In the genomic region with DNA sequence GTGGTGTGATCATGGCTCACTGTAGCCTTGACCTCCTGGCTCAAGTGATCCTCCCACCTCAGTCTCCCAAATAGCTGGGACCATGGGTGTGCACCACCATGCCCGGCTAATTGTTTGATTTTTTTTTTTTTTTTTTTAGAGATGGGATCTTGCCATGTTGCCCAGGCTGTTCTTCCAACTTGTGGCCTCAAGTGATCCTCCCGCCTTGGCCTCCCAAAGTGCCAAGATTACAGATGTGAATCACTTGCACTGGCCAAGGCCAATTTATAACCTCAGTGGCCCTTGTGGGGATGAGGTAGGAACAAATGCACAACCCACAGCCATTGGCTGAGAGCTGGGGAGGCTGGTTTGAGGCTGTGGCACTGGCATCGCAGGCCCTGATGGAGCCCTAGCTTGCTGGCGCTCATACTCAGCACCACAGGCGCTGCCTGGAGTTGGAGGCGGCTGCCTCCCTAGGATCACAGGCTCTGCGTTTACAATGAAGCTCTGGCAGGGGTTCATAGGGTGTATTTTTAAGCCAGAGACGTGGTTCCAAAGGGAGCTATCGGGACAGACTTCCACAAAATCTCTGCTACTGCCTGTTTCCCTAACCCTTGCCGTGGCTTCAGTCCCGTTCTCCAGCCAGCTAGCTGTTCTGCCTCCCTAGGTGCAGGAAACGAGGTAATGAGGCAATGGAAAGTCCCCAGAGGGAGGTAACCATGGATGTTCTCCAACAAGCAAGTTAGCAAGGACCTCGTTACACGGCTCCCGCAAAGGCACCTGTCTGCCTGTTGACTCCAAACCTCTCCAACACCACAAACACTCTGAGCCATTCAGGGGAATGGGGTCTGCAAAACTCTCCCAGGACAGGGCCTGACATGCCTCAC, we compare ENCODE assay signal across 16 cellular contexts. TPM values are rescaled to one million over a fixed set of nuclear protein-coding genes. Genes with fewer than 3 reads are reported as not detected.
DNase-seq lines count a peak whose midpoint lies in the region; ATAC-seq and TF ChIP-seq lines count a peak whose summit lies in the region.
"Had no signal": no experiment of that assay in that cellular context is flagged by ENCODE, and none has a peak within 500 bp of the region (broad histone marks: within the 10 kb centered on the region; RNA-seq: fewer than 3 reads in every experiment).

No MANE protein-coding gene starts in this region.

- POLR2A ChIA-PET in activated CD4-positive, alpha-beta T cell treated with anti-CD3 and anti-CD28 coated beads, Interleukin-2, amount 10 ng/mL, durations not matched to agents 7 days and 5 days (lab: Charles Lee), result no interaction called here
- POLR2A ChIA-PET in HEK293 (lab: Yijun Ruan, JAX), result interaction anchor here (0.5 kb wide), 1 partner anchor 178 kb away, joined by 6 read pairs; no protein-coding TSS in a partner anchor
- POLR2A ChIA-PET in PC-3 (lab: Charles Lee; ENCODE audit: unreplicated experiment), result no interaction called here

- peaks cover 10% of the 10 kb centered on the region for H3K4me1 Mint-ChIP-seq in activated CD4-positive, alpha-beta T cell treated with anti-CD3 and anti-CD28 coated beads, Interleukin-2, amount 10 ng/mL, durations not matched to agents 7 days and 5 days
- H3K4me1 Mint-ChIP-seq in activated naive CD8-positive, alpha-beta T cell treated with anti-CD3 and anti-CD28 coated beads for 36 hours, result peaks cover 23% of the 10 kb centered on the region
- H3K4me1 Mint-ChIP-seq in neural crest cell, result peaks cover 8% of the 10 kb centered on the region

- H3K4me3 Mint-ChIP-seq in activated CD4-positive, alpha-beta T cell treated with anti-CD3 and anti-CD28 coated beads, Interleukin-2, amount 10 ng/mL, durations not matched to agents 7 days and 5 days, result peak overlapping the region; percentile 3
- peak overlapping the region; percentile 12 for H3K4me3 Mint-ChIP-seq in activated naive CD8-positive, alpha-beta T cell treated with anti-CD3 and anti-CD28 coated beads for 36 hours
- H3K4me3 Mint-ChIP-seq in neural crest cell, result peak overlapping the region; percentile 64
- H3K4me3 Mint-ChIP-seq: activated B cell treated with CpG ODN at 0.5 μM for 24 hours, GM23338 had no signal

- no peak overlapping the region for H3K27ac ChIP-seq in HEK293 (ENCODE audit: extremely low read depth, low read depth, low read length)
- H3K27ac ChIP-seq in PC-3 (ENCODE audit: low read length), result no peak overlapping the region
- H3K27ac ChIP-seq: colonic mucosa, heart left ventricle, parathyroid adenoma had no signal

- H3K27me3 Mint-ChIP-seq in activated CD4-positive, alpha-beta T cell treated with anti-CD3 and anti-CD28 coated beads, Interleukin-2, amount 10 ng/mL, durations not matched to agents 7 days and 5 days, result peaks cover 8% of the 10 kb centered on the region
- H3K27me3 Mint-ChIP-seq in activated naive CD8-positive, alpha-beta T cell treated with anti-CD3 and anti-CD28 coated beads for 36 hours, result peaks cover 15% of the 10 kb centered on the region
- peaks cover 36% of the 10 kb centered on the region for H3K27me3 Mint-ChIP-seq in neural crest cell (ENCODE audit: low read depth)
- H3K27me3 Mint-ChIP-seq: activated B cell treated with CpG ODN at 0.5 μM for 24 hours had no signal

- no peaks in the 10 kb centered on the region for H3F3A ChIP-seq in PC-3 (ENCODE audit: low read length, unreplicated experiment)

- H3K36me3 ChIP-seq in HEK293 (ENCODE audit: control insufficient read depth in 2 of 2, insufficient read depth in 1 of 2, low read length in 2 of 2) (no peaks in the 10 kb centered on the region; a peak in 1 of 3 replicates), PC-3 (ENCODE audit: low read depth, low read length) (no peaks in the 10 kb centered on the region)
- H3K36me3 ChIP-seq: colonic mucosa, heart left ventricle had no signal

- H2AFZ ChIP-seq in PC-3 (ENCODE audit: low read length), result no peak overlapping the region
- H2AFZ ChIP-seq: GM23338, parathyroid adenoma had no signal

- H3K4me3 ChIP-seq in HEK293 (ENCODE audit: low read depth, low read length), result no peak overlapping the region
- H3K4me3 ChIP-seq in PC-3 (ENCODE audit: low read length), result no peak overlapping the region
- H3K4me3 ChIP-seq: colonic mucosa, GM23338, heart left ventricle, smooth muscle cell had no signal

- DNase-seq in activated CD4-positive, alpha-beta T cell treated with anti-CD3 and anti-CD28 coated beads, Interleukin-2, amount 10 ng/mL, durations not matched to agents 7 days and 5 days, result no peak
- DNase-seq in activated CD4-positive, alpha-beta T cell treated with anti-CD3 and anti-CD28 coated beads, Interleukin-2, amount 50 U/mL, for 48 hours, result no peak
- no peak for DNase-seq in activated naive CD8-positive, alpha-beta T cell treated with anti-CD3 and anti-CD28 coated beads for 36 hours
- DNase-seq in neural crest cell (ENCODE audit: low read depth, low spot score), result no peak
- no peak for DNase-seq in PC-3
- no peak for DNase-seq in GM19238 (ENCODE audit: insufficient read length, low spot score)
- DNase-seq: activated B cell treated with CpG ODN at 0.5 μM for 24 hours; amniotic stem cell; colonic mucosa; heart left ventricle; stimulated activated naive CD4-positive, alpha-beta T cell treated with Interleukin-2 at 50 U/mL for 16 hours had no signal

- CTCF ChIA-PET in activated CD4-positive, alpha-beta T cell treated with anti-CD3 and anti-CD28 coated beads, Interleukin-2, amount 10 ng/mL, durations not matched to agents 7 days and 5 days (lab: Charles Lee), result interaction anchor here (0.7 to 1.2 kb wide), 2 partner anchors 11 to 58 kb away, joined by 3 read pairs; no protein-coding TSS in a partner anchor
- CTCF ChIA-PET in HEK293 (lab: Yijun Ruan, JAX) (interaction anchor here (1.0 to 1.3 kb wide), 2 partner anchors 23 to 164 kb away, joined by 3 to 5 read pairs; no protein-coding TSS in a partner anchor), PC-3 (lab: Charles Lee) (no interaction called here)

- no peak for TF ChIP-seq CTCF in HEK293 (tag by site-specific recombination; IDR thresholded peaks at IDR 0.05)
- TF ChIP-seq CTCF in neural crest cell (conservative IDR thresholded peaks at IDR 0.05), result no peak
- TF ChIP-seq CTCF in PC-3 (conservative IDR thresholded peaks at IDR 0.05; ENCODE audit: low read depth, low read length), result no peak

- no TSS peak for BruUV-seq in PC-3 (replicated peaks; lab: Mats Ljungman, UMichigan)

- ATAC-seq in GM18858 (IDR thresholded peaks at IDR 0.05; ENCODE audit: unreplicated experiment) (no peak), PC-3 (no peak)
- ATAC-seq: GM23338, heart left ventricle had no signal

- H3K9me3 ChIP-seq in HEK293 (ENCODE audit: control insufficient read depth, insufficient read depth, low read depth, low read length), result no peaks in the 10 kb centered on the region
- no peaks in the 10 kb centered on the region for H3K9me3 ChIP-seq in PC-3 (ENCODE audit: low read length)
- H3K9me3 ChIP-seq: colonic mucosa, heart left ventricle had no signal

- peaks cover 4% of the 10 kb centered on the region; the same call in 1 of the 2 replicates for H3K79me2 ChIP-seq in PC-3 (ENCODE audit: low read length)

- no peak overlapping the region for H3K4me2 ChIP-seq in PC-3 (ENCODE audit: low read length)
- H3K4me2 ChIP-seq: GM23338, smooth muscle cell had no signal

- H3K4me1 ChIP-seq in HEK293 (ENCODE audit: control insufficient read depth, insufficient read depth, low read length) (no peaks in the 10 kb centered on the region), PC-3 (ENCODE audit: insufficient read depth, low read length) (peaks cover 11% of the 10 kb centered on the region; the same call in 1 of the 2 replicates)

- H4K20me1 ChIP-seq in PC-3 (ENCODE audit: low read length), result no peaks in the 10 kb centered on the region

- H3K36me3 Mint-ChIP-seq in activated CD4-positive, alpha-beta T cell treated with anti-CD3 and anti-CD28 coated beads, Interleukin-2, amount 10 ng/mL, durations not matched to agents 7 days and 5 days (ENCODE audit: low read depth), result peaks cover 2% of the 10 kb centered on the region
- no peaks in the 10 kb centered on the region for H3K36me3 Mint-ChIP-seq in activated naive CD8-positive, alpha-beta T cell treated with anti-CD3 and anti-CD28 coated beads for 36 hours
- H3K36me3 Mint-ChIP-seq in neural crest cell (ENCODE audit: low read depth), result no peaks in the 10 kb centered on the region

- peak overlapping the region; percentile 41 for H3K27ac Mint-ChIP-seq in activated CD4-positive, alpha-beta T cell treated with anti-CD3 and anti-CD28 coated beads, Interleukin-2, amount 10 ng/mL, durations not matched to agents 7 days and 5 days
- H3K27ac Mint-ChIP-seq in activated naive CD8-positive, alpha-beta T cell treated with anti-CD3 and anti-CD28 coated beads for 36 hours, result no peak overlapping the region
- H3K27ac Mint-ChIP-seq in neural crest cell (ENCODE audit: unreplicated experiment), result no peak overlapping the region
- H3K27ac Mint-ChIP-seq: activated B cell treated with CpG ODN at 0.5 μM for 24 hours, GM23338 had no signal

- H3K9ac ChIP-seq in PC-3 (ENCODE audit: low read length), result no peak overlapping the region
- H3K9ac ChIP-seq: parathyroid adenoma had no signal

- no peaks in the 10 kb centered on the region for H3K9me3 Mint-ChIP-seq in activated CD4-positive, alpha-beta T cell treated with anti-CD3 and anti-CD28 coated beads, Interleukin-2, amount 10 ng/mL, durations not matched to agents 7 days and 5 days
- H3K9me3 Mint-ChIP-seq in activated naive CD8-positive, alpha-beta T cell treated with anti-CD3 and anti-CD28 coated beads for 36 hours, result peaks cover 2% of the 10 kb centered on the region
- no peaks in the 10 kb centered on the region for H3K9me3 Mint-ChIP-seq in neural crest cell
- H3K9me3 Mint-ChIP-seq: activated B cell treated with CpG ODN at 0.5 μM for 24 hours had no signal

- no peaks in the 10 kb centered on the region for H3K27me3 ChIP-seq in PC-3 (ENCODE audit: low read length)

- intact Hi-C loops in PC-3 (cut with micrococcal nuclease), result no loop called here

- H3K9me2 ChIP-seq in PC-3 (replicated peaks; ENCODE audit: low read length), result no peaks in the 10 kb centered on the region

TF ChIP-seq in HEK293, 187 proteins besides CTCF, POLR2A, EP300 and RAD21 (continues in another document):
- TF ChIP-seq, protein P1, sequence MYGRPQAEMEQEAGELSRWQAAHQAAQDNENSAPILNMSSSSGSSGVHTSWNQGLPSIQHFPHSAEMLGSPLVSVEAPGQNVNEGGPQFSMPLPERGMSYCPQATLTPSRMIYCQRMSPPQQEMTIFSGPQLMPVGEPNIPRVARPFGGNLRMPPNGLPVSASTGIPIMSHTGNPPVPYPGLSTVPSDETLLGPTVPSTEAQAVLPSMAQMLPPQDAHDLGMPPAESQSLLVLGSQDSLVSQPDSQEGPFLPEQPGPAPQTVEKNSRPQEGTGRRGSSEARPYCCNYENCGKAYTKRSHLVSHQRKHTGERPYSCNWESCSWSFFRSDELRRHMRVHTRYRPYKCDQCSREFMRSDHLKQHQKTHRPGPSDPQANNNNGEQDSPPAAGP (tag by site-specific recombination; IDR thresholded peaks at IDR 0.05), result 0 out of 2 replicates have a peak, but pooled peaks have one; percentile 15
- TF ChIP-seq ZNF133 (tag by site-specific recombination; IDR thresholded peaks at IDR 0.05), result no peak
- TF ChIP-seq ZNF221 (tag by site-specific recombination; IDR thresholded peaks at IDR 0.05; ENCODE audit: borderline replicate concordance), result no peak

RNA-seq across cellular contexts. Expression of a gene that starts 2.9 kb away (rescaled TPM):
- total RNA-seq in activated CD4-positive, alpha-beta T cell treated with anti-CD3 and anti-CD28 coated beads, Interleukin-2, amount 10 ng/mL, durations not matched to agents 7 days and 5 days, result 1 to 10 TPM; 5.0 to 6.0 TPM
- 1 to 10 TPM; 3.5 to 4.0 TPM for total RNA-seq in activated naive CD8-positive, alpha-beta T cell treated with anti-CD3 and anti-CD28 coated beads for 36 hours
- total RNA-seq in neural crest cell (19.6 TPM in 2 replicates), PC-3 (2014; rRNA removed) (11.0 and 15.5 TPM in 2 replicates)

Comparison
In these comparisons a context has a peak if more than half of its experiments do, and no peak if none do; other contexts are left out.
1. H3K4me3 Mint-ChIP-seq: peak in every context shown above with its lines; median percentile 64 in neural crest cell; 12 in activated naive CD8-positive, alpha-beta T cell treated with anti-CD3 and anti-CD28 coated beads for 36 hours; 3 in activated CD4-positive, alpha-beta T cell treated with anti-CD3 and anti-CD28 coated beads, Interleukin-2, amount 10 ng/mL, durations not matched to agents 7 days and 5 days.